2 cellular contexts compared by ENCODE assay signal in genomic region chr2:240600451-240600961, GRCh38.
TF ChIP-seq lines count a peak whose summit lies in the region.

No MANE protein-coding gene starts in this region.

TF ChIP-seq in H1, 55 proteins besides CTCF, POLR2A, EP300 and RAD21:
- no peak for TF ChIP-seq EGR1 (IDR thresholded peaks at IDR 0.05; ENCODE audit: borderline replicate concordance, low read depth, low read length)
- TF ChIP-seq JUND (IDR thresholded peaks at IDR 0.05; ENCODE audit: low read length), result no peak
- TF ChIP-seq, protein P1, sequence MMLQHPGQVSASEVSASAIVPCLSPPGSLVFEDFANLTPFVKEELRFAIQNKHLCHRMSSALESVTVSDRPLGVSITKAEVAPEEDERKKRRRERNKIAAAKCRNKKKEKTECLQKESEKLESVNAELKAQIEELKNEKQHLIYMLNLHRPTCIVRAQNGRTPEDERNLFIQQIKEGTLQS (IDR thresholded peaks at IDR 0.05; ENCODE audit: insufficient read depth, low read depth, low read length), result no peak
- no peak for TF ChIP-seq TBP (IDR thresholded peaks at IDR 0.05; ENCODE audit: low read depth, low read length)
- TF ChIP-seq BRCA1 (IDR thresholded peaks at IDR 0.05; ENCODE audit: low read depth, low read length), result no peak
- TF ChIP-seq ZNF274 (IDR thresholded peaks at IDR 0.05; ENCODE audit: borderline replicate concordance, extremely low read depth, low read length), result no peak
- no peak for TF ChIP-seq SIX5 (IDR thresholded peaks at IDR 0.05; ENCODE audit: low read depth, low read length)
- TF ChIP-seq NANOG (IDR thresholded peaks at IDR 0.05; ENCODE audit: insufficient read depth, low read depth, low read length, poor library complexity, severe bottlenecking), result no peak
- TF ChIP-seq KDM1A (IDR thresholded peaks at IDR 0.05; ENCODE audit: borderline replicate concordance, low read length), result no peak
- TF ChIP-seq TEAD4 (IDR thresholded peaks at IDR 0.05; ENCODE audit: low read depth, low read length), result no peak
- no peak for TF ChIP-seq NRF1 (IDR thresholded peaks at IDR 0.05; ENCODE audit: low read depth, low read length)
- TF ChIP-seq SUZ12 (IDR thresholded peaks at IDR 0.05; ENCODE audit: low read length), result no peak
- TF ChIP-seq POLR2AphosphoS5 (IDR thresholded peaks at IDR 0.05; ENCODE audit: low read depth, low read length), result no peak
- no peak for TF ChIP-seq MAFK (IDR thresholded peaks at IDR 0.05; ENCODE audit: low read depth, low read length)
- TF ChIP-seq PHF8 (conservative IDR thresholded peaks at IDR 0.05; ENCODE audit: low read depth, low read length), result no peak
- TF ChIP-seq RFX5 (IDR thresholded peaks at IDR 0.05; ENCODE audit: borderline replicate concordance, low read depth, low read length), result no peak

TF ChIP-seq in HEK293T, 16 proteins besides CTCF, POLR2A, EP300 and RAD21:
- TF ChIP-seq ELF4 (IDR thresholded peaks at IDR 0.05) (no peak), NFRKB (IDR thresholded peaks at IDR 0.05) (no peak), SUZ12 (IDR thresholded peaks at IDR 0.05) (no peak), TARDBP (IDR thresholded peaks at IDR 0.05) (no peak), FOXM1 (IDR thresholded peaks at IDR 0.05; ENCODE audit: borderline replicate concordance) (no peak), SP1 (IDR thresholded peaks at IDR 0.05) (no peak), BHLHE40 (IDR thresholded peaks at IDR 0.05; ENCODE audit: borderline replicate concordance) (no peak), L3MBTL2 (conservative IDR thresholded peaks at IDR 0.05) (no peak), CTBP1 (IDR thresholded peaks at IDR 0.05; ENCODE audit: borderline replicate concordance) (no peak), LEF1 (IDR thresholded peaks at IDR 0.05; ENCODE audit: borderline replicate concordance) (no peak), ARNT (IDR thresholded peaks at IDR 0.05) (no peak), FOXK2 (IDR thresholded peaks at IDR 0.05) (no peak), FOXA1 (IDR thresholded peaks at IDR 0.05) (no peak), ZNF384 (IDR thresholded peaks at IDR 0.05) (no peak), HDGF (IDR thresholded peaks at IDR 0.05; ENCODE audit: borderline replicate concordance) (no peak)
- TF ChIP-seq, protein P2, sequence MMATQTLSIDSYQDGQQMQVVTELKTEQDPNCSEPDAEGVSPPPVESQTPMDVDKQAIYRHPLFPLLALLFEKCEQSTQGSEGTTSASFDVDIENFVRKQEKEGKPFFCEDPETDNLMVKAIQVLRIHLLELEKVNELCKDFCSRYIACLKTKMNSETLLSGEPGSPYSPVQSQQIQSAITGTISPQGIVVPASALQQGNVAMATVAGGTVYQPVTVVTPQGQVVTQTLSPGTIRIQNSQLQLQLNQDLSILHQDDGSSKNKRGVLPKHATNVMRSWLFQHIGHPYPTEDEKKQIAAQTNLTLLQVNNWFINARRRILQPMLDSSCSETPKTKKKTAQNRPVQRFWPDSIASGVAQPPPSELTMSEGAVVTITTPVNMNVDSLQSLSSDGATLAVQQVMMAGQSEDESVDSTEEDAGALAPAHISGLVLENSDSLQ (IDR thresholded peaks at IDR 0.05), result no peak
TF ChIP-seq in HEK293T: peak in this region for 0.
